ENCODE assay signal across 1 cellular context in the genomic region with DNA sequence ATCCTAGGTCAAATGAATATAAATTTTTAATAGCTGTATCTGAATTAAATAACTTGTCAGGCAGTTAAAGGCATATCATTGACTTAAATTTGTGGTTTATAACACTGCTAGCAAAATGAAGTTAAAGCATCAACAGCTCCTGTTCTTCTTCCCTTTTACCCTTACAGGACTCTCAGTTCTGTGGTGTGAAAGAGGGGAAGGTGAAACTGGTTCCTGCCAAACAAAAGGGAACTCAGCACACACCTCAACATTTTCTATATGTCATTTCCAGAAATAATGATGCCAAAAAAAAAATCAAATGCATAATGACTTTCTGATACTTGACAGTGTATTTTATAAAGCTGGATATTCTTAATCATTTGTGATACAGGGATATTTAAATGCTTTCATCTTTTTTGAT.
A peak's percentile ranks its signal among the peaks of the same experiment; 100 is the strongest.
TF ChIP-seq lines count a peak whose summit lies in the region.

No MANE protein-coding gene starts in this region.

TF ChIP-seq in GM12878, 131 proteins besides CTCF, POLR2A, EP300 and RAD21 (continued from another document):
- TF ChIP-seq SREBF1 (IDR thresholded peaks at IDR 0.05; ENCODE audit: low read length) (no peak), MTA2 (IDR thresholded peaks at IDR 0.05; ENCODE audit: low read depth) (no peak), SPI1 (IDR thresholded peaks at IDR 0.05; ENCODE audit: borderline replicate concordance, insufficient read depth, low read depth, low read length) (peak; percentile 51; the same call in 1 of the 2 replicates), BCL3 (IDR thresholded peaks at IDR 0.05; ENCODE audit: borderline replicate concordance, insufficient read depth, low read depth, low read length, poor library complexity, severe bottlenecking) (no peak), POLR2AphosphoS5 (IDR thresholded peaks at IDR 0.05; ENCODE audit: low read length) (no peak), SMAD1 (IDR thresholded peaks at IDR 0.05; ENCODE audit: low read depth, partially characterized antibody) (no peak), EZH2 (IDR thresholded peaks at IDR 0.05; ENCODE audit: borderline replicate concordance, control insufficient read depth, low read depth, low read length) (no peak), RBBP5 (conservative IDR thresholded peaks at IDR 0.05) (no peak), ZNF274 (IDR thresholded peaks at IDR 0.05; ENCODE audit: insufficient read depth, insufficient read length) (no peak), MYC (IDR thresholded peaks at IDR 0.05; ENCODE audit: insufficient read depth, insufficient read length, insufficient replicate concordance, low read length, severe bottlenecking) (no peak), NFYA (IDR thresholded peaks at IDR 0.05; ENCODE audit: borderline replicate concordance, low read depth, low read length) (no peak), EGR1 (IDR thresholded peaks at IDR 0.05; ENCODE audit: borderline replicate concordance in 1 of 2, low read depth in 2 of 2, low read length in 2 of 2) (no peak), ATF7 (IDR thresholded peaks at IDR 0.05; ENCODE audit: low read depth) (0 out of 2 replicates have a peak, but pooled peaks have one; percentile 27), NR2F1 (conservative IDR thresholded peaks at IDR 0.05) (no peak), HDAC6 (IDR thresholded peaks at IDR 0.05; ENCODE audit: unreplicated experiment) (no peak), ASH2L (IDR thresholded peaks at IDR 0.05; ENCODE audit: borderline replicate concordance, low read depth) (no peak), TBL1XR1 (IDR thresholded peaks at IDR 0.05; ENCODE audit: low read depth, low read length) (no peak), KAT2A (conservative IDR thresholded peaks at IDR 0.05; ENCODE audit: control insufficient read depth, low read depth, low read length) (no peak), ETV6 (conservative IDR thresholded peaks at IDR 0.05 in 1 of 2, IDR thresholded peaks at IDR 0.05 in 1 of 2; ENCODE audit: borderline replicate concordance in 1 of 2, low read depth in 1 of 2) (peak in 1 of 2 experiments; percentile 54; a peak in 1 of 4 replicates), CEBPB (IDR thresholded peaks at IDR 0.05; ENCODE audit: borderline replicate concordance in 1 of 2, low read depth in 2 of 2, low read length in 2 of 2) (no peak), JUNB (IDR thresholded peaks at IDR 0.05) (peak; percentile 12; the same call in 1 of the 2 replicates), SIN3A (IDR thresholded peaks at IDR 0.05; ENCODE audit: low read depth, low read length) (no peak), RUNX3 (IDR thresholded peaks at IDR 0.05; ENCODE audit: low read length) (peak; percentile 69)
- TF ChIP-seq, protein P1, sequence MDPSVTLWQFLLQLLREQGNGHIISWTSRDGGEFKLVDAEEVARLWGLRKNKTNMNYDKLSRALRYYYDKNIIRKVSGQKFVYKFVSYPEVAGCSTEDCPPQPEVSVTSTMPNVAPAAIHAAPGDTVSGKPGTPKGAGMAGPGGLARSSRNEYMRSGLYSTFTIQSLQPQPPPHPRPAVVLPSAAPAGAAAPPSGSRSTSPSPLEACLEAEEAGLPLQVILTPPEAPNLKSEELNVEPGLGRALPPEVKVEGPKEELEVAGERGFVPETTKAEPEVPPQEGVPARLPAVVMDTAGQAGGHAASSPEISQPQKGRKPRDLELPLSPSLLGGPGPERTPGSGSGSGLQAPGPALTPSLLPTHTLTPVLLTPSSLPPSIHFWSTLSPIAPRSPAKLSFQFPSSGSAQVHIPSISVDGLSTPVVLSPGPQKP (IDR thresholded peaks at IDR 0.05; ENCODE audit: low read depth, low read length): no peak
- TF ChIP-seq, protein P2, sequence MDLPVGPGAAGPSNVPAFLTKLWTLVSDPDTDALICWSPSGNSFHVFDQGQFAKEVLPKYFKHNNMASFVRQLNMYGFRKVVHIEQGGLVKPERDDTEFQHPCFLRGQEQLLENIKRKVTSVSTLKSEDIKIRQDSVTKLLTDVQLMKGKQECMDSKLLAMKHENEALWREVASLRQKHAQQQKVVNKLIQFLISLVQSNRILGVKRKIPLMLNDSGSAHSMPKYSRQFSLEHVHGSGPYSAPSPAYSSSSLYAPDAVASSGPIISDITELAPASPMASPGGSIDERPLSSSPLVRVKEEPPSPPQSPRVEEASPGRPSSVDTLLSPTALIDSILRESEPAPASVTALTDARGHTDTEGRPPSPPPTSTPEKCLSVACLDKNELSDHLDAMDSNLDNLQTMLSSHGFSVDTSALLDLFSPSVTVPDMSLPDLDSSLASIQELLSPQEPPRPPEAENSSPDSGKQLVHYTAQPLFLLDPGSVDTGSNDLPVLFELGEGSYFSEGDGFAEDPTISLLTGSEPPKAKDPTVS (IDR thresholded peaks at IDR 0.05; ENCODE audit: low read depth, low read length): no peak
- TF ChIP-seq, protein P3, sequence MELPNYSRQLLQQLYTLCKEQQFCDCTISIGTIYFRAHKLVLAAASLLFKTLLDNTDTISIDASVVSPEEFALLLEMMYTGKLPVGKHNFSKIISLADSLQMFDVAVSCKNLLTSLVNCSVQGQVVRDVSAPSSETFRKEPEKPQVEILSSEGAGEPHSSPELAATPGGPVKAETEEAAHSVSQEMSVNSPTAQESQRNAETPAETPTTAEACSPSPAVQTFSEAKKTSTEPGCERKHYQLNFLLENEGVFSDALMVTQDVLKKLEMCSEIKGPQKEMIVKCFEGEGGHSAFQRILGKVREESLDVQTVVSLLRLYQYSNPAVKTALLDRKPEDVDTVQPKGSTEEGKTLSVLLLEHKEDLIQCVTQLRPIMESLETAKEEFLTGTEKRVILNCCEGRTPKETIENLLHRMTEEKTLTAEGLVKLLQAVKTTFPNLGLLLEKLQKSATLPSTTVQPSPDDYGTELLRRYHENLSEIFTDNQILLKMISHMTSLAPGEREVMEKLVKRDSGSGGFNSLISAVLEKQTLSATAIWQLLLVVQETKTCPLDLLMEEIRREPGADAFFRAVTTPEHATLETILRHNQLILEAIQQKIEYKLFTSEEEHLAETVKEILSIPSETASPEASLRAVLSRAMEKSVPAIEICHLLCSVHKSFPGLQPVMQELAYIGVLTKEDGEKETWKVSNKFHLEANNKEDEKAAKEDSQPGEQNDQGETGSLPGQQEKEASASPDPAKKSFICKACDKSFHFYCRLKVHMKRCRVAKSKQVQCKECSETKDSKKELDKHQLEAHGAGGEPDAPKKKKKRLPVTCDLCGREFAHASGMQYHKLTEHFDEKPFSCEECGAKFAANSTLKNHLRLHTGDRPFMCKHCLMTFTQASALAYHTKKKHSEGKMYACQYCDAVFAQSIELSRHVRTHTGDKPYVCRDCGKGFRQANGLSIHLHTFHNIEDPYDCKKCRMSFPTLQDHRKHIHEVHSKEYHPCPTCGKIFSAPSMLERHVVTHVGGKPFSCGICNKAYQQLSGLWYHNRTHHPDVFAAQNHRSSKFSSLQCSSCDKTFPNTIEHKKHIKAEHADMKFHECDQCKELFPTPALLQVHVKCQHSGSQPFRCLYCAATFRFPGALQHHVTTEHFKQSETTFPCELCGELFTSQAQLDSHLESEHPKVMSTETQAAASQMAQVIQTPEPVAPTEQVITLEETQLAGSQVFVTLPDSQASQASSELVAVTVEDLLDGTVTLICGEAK (IDR thresholded peaks at IDR 0.05; ENCODE audit: borderline replicate concordance): no peak
- TF ChIP-seq, protein P4, sequence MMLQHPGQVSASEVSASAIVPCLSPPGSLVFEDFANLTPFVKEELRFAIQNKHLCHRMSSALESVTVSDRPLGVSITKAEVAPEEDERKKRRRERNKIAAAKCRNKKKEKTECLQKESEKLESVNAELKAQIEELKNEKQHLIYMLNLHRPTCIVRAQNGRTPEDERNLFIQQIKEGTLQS (IDR thresholded peaks at IDR 0.05; ENCODE audit: borderline replicate concordance, extremely low read depth, low read depth, low read length): no peak
